In the genomic region with DNA sequence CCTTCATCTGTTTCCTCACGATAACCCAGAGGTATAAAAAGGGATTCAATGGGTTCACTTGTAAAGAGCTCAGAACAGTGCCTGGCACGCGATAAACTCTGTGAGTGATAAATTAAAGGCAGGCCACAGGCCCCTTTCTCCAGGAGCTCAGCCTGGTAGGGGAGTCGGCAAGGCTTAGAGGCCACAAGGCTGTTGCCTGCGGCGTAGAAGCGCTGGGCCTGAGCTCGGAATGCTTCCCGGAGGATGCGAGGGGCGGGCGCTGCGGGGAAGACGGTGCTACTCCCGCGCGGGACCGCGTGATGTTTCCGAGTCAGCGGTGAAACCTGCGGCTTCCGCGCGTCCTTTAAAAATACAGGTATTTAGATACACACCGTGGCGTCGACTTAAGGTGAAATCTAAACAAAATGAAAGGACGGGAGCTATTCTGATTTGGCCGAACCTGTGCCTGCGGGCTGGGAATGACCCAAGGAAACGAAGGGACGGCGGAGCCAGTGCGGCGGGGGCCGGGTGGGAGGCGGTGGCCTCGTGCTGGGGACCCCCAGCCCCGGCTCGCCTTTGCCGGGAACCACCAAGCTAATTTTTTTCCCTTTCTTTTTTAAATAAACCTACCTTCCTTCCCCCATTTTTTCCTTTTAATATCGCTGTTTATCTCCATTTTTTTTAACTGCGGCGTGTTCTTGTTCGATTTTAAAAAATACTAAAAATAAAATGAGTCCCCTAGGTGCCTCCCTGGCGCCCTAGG, we compare ENCODE assay signal across 1 cellular context.
TF ChIP-seq lines count a peak whose summit lies in the region.

No MANE protein-coding gene starts in this region.

TF ChIP-seq in SK-N-SH, 30 proteins besides CTCF, POLR2A, EP300 and RAD21 (continued from another document):
- TF ChIP-seq, protein P1, sequence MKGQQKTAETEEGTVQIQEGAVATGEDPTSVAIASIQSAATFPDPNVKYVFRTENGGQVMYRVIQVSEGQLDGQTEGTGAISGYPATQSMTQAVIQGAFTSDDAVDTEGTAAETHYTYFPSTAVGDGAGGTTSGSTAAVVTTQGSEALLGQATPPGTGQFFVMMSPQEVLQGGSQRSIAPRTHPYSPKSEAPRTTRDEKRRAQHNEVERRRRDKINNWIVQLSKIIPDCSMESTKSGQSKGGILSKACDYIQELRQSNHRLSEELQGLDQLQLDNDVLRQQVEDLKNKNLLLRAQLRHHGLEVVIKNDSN (IDR thresholded peaks at IDR 0.05; ENCODE audit: borderline replicate concordance, low read depth): no peak
- TF ChIP-seq EZH2phosphoT487 (IDR thresholded peaks at IDR 0.05; ENCODE audit: borderline replicate concordance, low read depth): peak; percentile 88; the same call in 1 of the 2 replicates
